Comparison of ENCODE assay signal across 7 cellular contexts in the genomic region with DNA sequence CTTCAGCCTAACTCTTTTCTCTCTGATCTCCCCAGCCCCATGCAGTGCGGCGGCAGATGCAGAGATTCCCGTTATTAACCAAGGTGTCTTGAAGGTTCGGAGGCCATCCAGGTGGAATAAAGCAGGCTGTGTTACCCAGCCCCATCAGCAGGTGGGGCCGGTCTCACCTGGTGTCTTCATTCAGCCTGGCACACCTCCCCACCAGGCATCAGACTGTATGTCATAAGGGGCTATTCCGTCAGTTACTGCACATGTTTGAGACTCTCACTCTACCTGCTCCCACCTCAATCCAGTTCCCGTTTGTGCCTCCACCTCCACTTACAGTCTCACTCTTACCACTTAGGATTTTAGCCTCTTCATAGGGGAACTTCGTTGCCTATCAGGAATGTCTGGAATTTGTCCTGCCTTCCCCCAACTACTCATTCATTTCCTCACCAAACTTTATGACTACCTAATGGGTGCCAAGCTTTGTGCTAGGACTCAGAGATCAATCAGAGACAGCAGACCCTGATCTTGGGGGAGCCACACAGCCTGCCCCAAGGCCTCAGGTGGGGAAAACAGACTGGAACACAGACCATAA.
DNase-seq lines count a peak whose midpoint lies in the region; ATAC-seq and TF ChIP-seq lines count a peak whose summit lies in the region.

No MANE protein-coding gene starts in this region.

- H2AFZ ChIP-seq in osteoblast (ENCODE audit: low read length), result no peak overlapping the region

- TF ChIP-seq CTCF in GM12864 (IDR thresholded peaks at IDR 0.05; ENCODE audit: low read depth, low read length, missing control alignments) (peak; percentile 60), colonic mucosa (IDR thresholded peaks at IDR 0.05) (peak; percentile 59), osteoblast (IDR thresholded peaks at IDR 0.05; ENCODE audit: extremely low read depth, low read depth, low read length) (peak; percentile 11), gastroesophageal sphincter (IDR thresholded peaks at IDR 0.05) (peak in 2 of 4 experiments; percentile 22 to 27)

- no peaks in the 10 kb centered on the region for H4K20me1 ChIP-seq in osteoblast (ENCODE audit: insufficient read depth, low read length)

- H3K4me1 ChIP-seq in colonic mucosa (no peaks in the 10 kb centered on the region), osteoblast (ENCODE audit: insufficient read depth, low read length) (peaks cover 26% of the 10 kb centered on the region), gastroesophageal sphincter (no peaks in the 10 kb centered on the region)

- H3K27me3 ChIP-seq in colonic mucosa (no peaks in the 10 kb centered on the region), osteoblast (ENCODE audit: insufficient read depth, low read length) (no peaks in the 10 kb centered on the region), gastroesophageal sphincter (no peaks in the 10 kb centered on the region)

- H3K36me3 ChIP-seq in colonic mucosa, result no peaks in the 10 kb centered on the region
- H3K36me3 ChIP-seq in osteoblast (ENCODE audit: insufficient read depth, low read length), result no peaks in the 10 kb centered on the region
- H3K36me3 ChIP-seq in gastroesophageal sphincter, result no peaks in the 10 kb centered on the region

- no peaks in the 10 kb centered on the region for H3K79me2 ChIP-seq in osteoblast (ENCODE audit: insufficient read depth, low read length)

- no peak for DNase-seq in GM12864 (ENCODE audit: low read depth)
- peak; percentile 49 for DNase-seq in HPDE6-E6E7 (ENCODE audit: extremely low spot score)
- peak; percentile 70 for DNase-seq in colonic mucosa
- peak; percentile 47 for DNase-seq in osteoblast (ENCODE audit: insufficient read length, low spot score, missing footprints)
- no peak for DNase-seq in SIG-M5 treated with dmso at 0.1 percent for 504 hours (lab: John Stamatoyannopoulos, UW; ENCODE audit: unreplicated experiment)
- DNase-seq in SHP77 (lab: John Stamatoyannopoulos, UW), result no peak

- no peak for TF ChIP-seq POLR2A in gastroesophageal sphincter (IDR thresholded peaks at IDR 0.05)

- intact Hi-C loops in colonic mucosa (cut with DNase I), result loop anchor here (2.0 kb wide), 1 partner anchor 170 kb away; a partner anchor contains a TSS

- 52 to 87% methylated on average over 2 to 8 of the region's 8 CpGs for WGBS in gastroesophageal sphincter (ENCODE audit: low coverage in 1 of 2), 2 donors

- ATAC-seq in gastroesophageal sphincter, result no peak

- no peak overlapping the region for H3K27ac ChIP-seq in colonic mucosa
- H3K27ac ChIP-seq in osteoblast (ENCODE audit: low read depth, low read length), result no peak overlapping the region
- no peak overlapping the region for H3K27ac ChIP-seq in gastroesophageal sphincter

- TF ChIP-seq EP300 in gastroesophageal sphincter (IDR thresholded peaks at IDR 0.05), result no peak

- H3K4me3 ChIP-seq in GM12864 (ENCODE audit: low read depth, low read length), result no peak overlapping the region
- H3K4me3 ChIP-seq in colonic mucosa, result no peak overlapping the region
- H3K4me3 ChIP-seq in osteoblast (ENCODE audit: insufficient read depth, low read length), result no peak overlapping the region
- no peak overlapping the region for H3K4me3 ChIP-seq in gastroesophageal sphincter

- no peak overlapping the region for H3K4me2 ChIP-seq in osteoblast (ENCODE audit: insufficient read depth, low read length)

- no peak overlapping the region for H3K9ac ChIP-seq in colonic mucosa (ENCODE audit: low read depth in 2 of 2, low read length in 2 of 2)

- H3K9me3 ChIP-seq in colonic mucosa (no peaks in the 10 kb centered on the region), osteoblast (ENCODE audit: low read depth, low read length) (no peaks in the 10 kb centered on the region), gastroesophageal sphincter (no peaks in the 10 kb centered on the region)

Comparison
In these comparisons a context has a peak if more than half of its experiments do, and no peak if none do; other contexts are left out.
1. DNase-seq: peak in HPDE6-E6E7 (single experiment), colonic mucosa (single experiment) and osteoblast (single experiment); none in GM12864 (single experiment), SIG-M5 treated with dmso at 0.1 percent for 504 hours (single experiment) and SHP77 (0 of 2).